Comparison of ENCODE assay signal across 14 cellular contexts in the genomic region with DNA sequence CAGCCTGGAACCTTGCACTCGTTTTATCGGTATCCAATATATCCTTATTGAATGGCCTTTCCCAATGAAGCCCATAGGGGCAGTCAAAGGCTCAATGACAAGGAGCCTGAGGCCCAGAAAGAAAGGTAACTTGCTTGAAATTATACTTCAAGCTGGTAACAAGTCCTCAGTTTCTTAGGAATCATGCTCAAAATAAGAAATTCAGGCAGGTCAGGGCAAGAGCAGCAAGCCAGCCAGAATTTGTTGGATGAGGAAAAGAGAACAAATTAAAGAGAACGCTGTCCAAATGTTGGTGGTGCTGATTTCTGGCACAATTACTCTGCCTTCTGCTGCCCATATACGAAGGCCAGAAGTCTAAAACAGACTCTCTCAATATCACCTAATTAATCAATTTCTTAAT.
DNase-seq lines count a peak whose midpoint lies in the region; ATAC-seq, FAIRE-seq and TF ChIP-seq lines count a peak whose summit lies in the region.
"Had no signal": no experiment of that assay in that cellular context is flagged by ENCODE, and none has a peak within 500 bp of the region (broad histone marks: within the 10 kb centered on the region; RNA-seq: fewer than 3 reads in every experiment).

No MANE protein-coding gene starts in this region.

- TF ChIP-seq POLR2A in H1 (IDR thresholded peaks at IDR 0.05; ENCODE audit: control extremely low read depth in 1 of 2, low read depth in 2 of 2, low read length in 2 of 2), result no peak
- TF ChIP-seq POLR2A in ovary (IDR thresholded peaks at IDR 0.05), result no peak
- no peak for TF ChIP-seq POLR2A in GM12891 (IDR thresholded peaks at IDR 0.05; ENCODE audit: low read depth, low read length)

- no peak overlapping the region for H2BK120ac ChIP-seq in H1 (replicated peaks; ENCODE audit: low read depth, low read length)

- H2BK15ac ChIP-seq in H1 (ENCODE audit: low read length), result no peak overlapping the region

- H3K4me3 ChIP-seq in PC-3 (ENCODE audit: low read length) (no peak overlapping the region), H1 (ENCODE audit: extremely low read depth in 1 of 4, insufficient read depth in 2 of 4, low read depth in 3 of 4, low read length in 4 of 4) (no peak overlapping the region), ovary (no peak overlapping the region)
- H3K4me3 ChIP-seq in effector memory CD4-positive, alpha-beta T cell (ENCODE audit: insufficient read depth, low read depth, low read length, poor library complexity, severe bottlenecking), result no peak overlapping the region

- peak; percentile 30 for DNase-seq in NCI-H1694 treated with DMSO at 0.1 percent for 48 hours (lab: John Stamatoyannopoulos, UW)
- DNase-seq in NCI-H1694 (lab: John Stamatoyannopoulos, UW), result no peak
- DNase-seq in PC-3, result peak; percentile 14
- DNase-seq in H1 (ENCODE audit: low read depth in 1 of 2, low spot score in 2 of 2), result no peak
- DNase-seq in neural crest cell (ENCODE audit: low read depth, low spot score), result no peak
- no peak for DNase-seq in effector memory CD4-positive, alpha-beta T cell
- no peak for DNase-seq in ovary
- no peak for DNase-seq in GM12891 (ENCODE audit: insufficient read length, low spot score)
- DNase-seq: activated CD4-positive, alpha-beta memory T cell treated with anti-CD3 and anti-CD28 coated beads for 36 hours; NCI-H345 had no signal

- no peak for ATAC-seq in PC-3

- H2AK5ac ChIP-seq in H1 (ENCODE audit: low read depth, low read length), result no peak overlapping the region

- TF ChIP-seq RAD21 in H1 (IDR thresholded peaks at IDR 0.05 in 1 of 2, conservative IDR thresholded peaks at IDR 0.05 in 1 of 2; ENCODE audit: low read depth in 2 of 2, low read length in 2 of 2), result no peak

- TF ChIP-seq EP300 in H1 (IDR thresholded peaks at IDR 0.05; ENCODE audit: borderline replicate concordance in 1 of 2, low read depth in 2 of 2, low read length in 2 of 2) (no peak), ovary (IDR thresholded peaks at IDR 0.05) (no peak)

- 91% methylated on average over 4 of the region's 4 CpGs; no CpG with 5 or more reads in 1 of the 2 experiments for WGBS in H1 (ENCODE audit: extremely low coverage in 1 of 2, insufficient coverage in 1 of 2, insufficient read length in 1 of 2, insufficient replicate concordance in 2 of 2, low coverage in 1 of 2, low lambda C conversion rate in 2 of 2, missing lambda C conversion rate in 1 of 2), 2 experiments
- 62 to 71% (median 64%) methylated on average over 4 of the region's 4 CpGs for WGBS in ovary, 3 donors

- no peaks in the 10 kb centered on the region for H3K23me2 ChIP-seq in H1 (ENCODE audit: low read depth, low read length)

- H3K4me1 ChIP-seq in PC-3 (ENCODE audit: insufficient read depth, low read length), result no peaks in the 10 kb centered on the region
- H3K4me1 ChIP-seq in H1 (replicated peaks in 1 of 4; ENCODE audit: control insufficient read depth in 3 of 4, insufficient read depth in 4 of 4, low read length in 3 of 4), result peaks cover 0 to 4% (median 0%) of the 10 kb centered on the region in 4 experiments; a peak in 1 of 7 replicates
- H3K4me1 ChIP-seq in effector memory CD4-positive, alpha-beta T cell (ENCODE audit: control insufficient read depth, insufficient read depth, low read length, poor library complexity, severe bottlenecking), result no peaks in the 10 kb centered on the region
- H3K4me1 ChIP-seq in ovary (ENCODE audit: insufficient read depth), result no peaks in the 10 kb centered on the region

- H3K36me3 ChIP-seq in PC-3 (ENCODE audit: low read depth, low read length), result no peaks in the 10 kb centered on the region
- no peaks in the 10 kb centered on the region for H3K36me3 ChIP-seq in H1 (ENCODE audit: control insufficient read depth in 2 of 4, insufficient read depth in 4 of 4, low read length in 3 of 4)
- H3K36me3 ChIP-seq in effector memory CD4-positive, alpha-beta T cell (ENCODE audit: control insufficient read depth, insufficient read depth, low read length), result no peaks in the 10 kb centered on the region
- H3K36me3 ChIP-seq in ovary, result no peaks in the 10 kb centered on the region

- no peak overlapping the region for H3K14ac ChIP-seq in H1 (ENCODE audit: insufficient read length)

- H4K20me1 ChIP-seq in PC-3 (ENCODE audit: low read length) (no peaks in the 10 kb centered on the region), H1 (replicated peaks in 1 of 2; ENCODE audit: control insufficient read depth in 1 of 2, insufficient read depth in 2 of 2, low read length in 2 of 2) (no peaks in the 10 kb centered on the region)

- H4K8ac ChIP-seq in H1 (ENCODE audit: extremely low read depth, insufficient read depth, low read length), result no peak overlapping the region

- CTCF ChIA-PET in PC-3 (lab: Charles Lee) (no interaction called here), H1 (lab: Charles Lee; ENCODE audit: partially characterized antibody) (interaction anchor here (1.0 to 2.0 kb wide), 3 partner anchors 10 to 46 kb away, joined by 3 to 6 read pairs (median 5); no protein-coding TSS in a partner anchor)

- FAIRE-seq in H1 (lab: Jason Lieb, UNC), result peak; percentile 52
- no peak for FAIRE-seq in GM12891 (lab: Jason Lieb, UNC)
- FAIRE-seq: A204.1, D721Med had no signal

- H3K27me3 ChIP-seq in PC-3 (ENCODE audit: low read length) (peaks cover 43% of the 10 kb centered on the region), H1 (replicated peaks in 1 of 4; ENCODE audit: control insufficient read depth in 3 of 4, extremely low read depth in 1 of 4, insufficient read depth in 3 of 4, low read length in 3 of 4) (no peaks in the 10 kb centered on the region), ovary (no peaks in the 10 kb centered on the region)
- no peaks in the 10 kb centered on the region for H3K27me3 ChIP-seq in effector memory CD4-positive, alpha-beta T cell (replicated peaks; ENCODE audit: control insufficient read depth, insufficient read depth, low read length, poor library complexity, severe bottlenecking)

- no peak overlapping the region for H3K27ac Mint-ChIP-seq in neural crest cell (ENCODE audit: unreplicated experiment)
- H3K27ac Mint-ChIP-seq: activated CD4-positive, alpha-beta memory T cell treated with anti-CD3 and anti-CD28 coated beads for 36 hours; mesothelial cell of epicardium had no signal

- no peaks in the 10 kb centered on the region for H3F3A ChIP-seq in PC-3 (ENCODE audit: low read length, unreplicated experiment)

- H3K18ac ChIP-seq in H1 (ENCODE audit: extremely low read depth, low read length), result no peak overlapping the region

- no peaks in the 10 kb centered on the region for H3K9me3 Mint-ChIP-seq in neural crest cell
- H3K9me3 Mint-ChIP-seq: activated CD4-positive, alpha-beta memory T cell treated with anti-CD3 and anti-CD28 coated beads for 36 hours; mesothelial cell of epicardium had no signal

- H3K4me3 Mint-ChIP-seq in neural crest cell, result no peak overlapping the region
- H3K4me3 Mint-ChIP-seq: activated CD4-positive, alpha-beta memory T cell treated with anti-CD3 and anti-CD28 coated beads for 36 hours; mesothelial cell of epicardium had no signal

- no peaks in the 10 kb centered on the region for H3K9me2 ChIP-seq in PC-3 (replicated peaks; ENCODE audit: low read length)

- H2BK5ac ChIP-seq in H1 (ENCODE audit: low read depth, low read length), result no peak overlapping the region

- POLR2A ChIA-PET in PC-3 (lab: Charles Lee; ENCODE audit: unreplicated experiment) (no interaction called here), H1 (lab: Charles Lee; ENCODE audit: partially characterized antibody) (no interaction called here)

- no TSS peak for BruUV-seq in PC-3 (replicated peaks; lab: Mats Ljungman, UMichigan)

- H3K27me3 Mint-ChIP-seq in neural crest cell (ENCODE audit: low read depth), result peaks cover 59% of the 10 kb centered on the region

- H3K9me3 ChIP-seq in PC-3 (ENCODE audit: low read length) (no peaks in the 10 kb centered on the region), H1 (ENCODE audit: insufficient read depth in 2 of 2, low read depth in 1 of 2, low read length in 1 of 2) (no peaks in the 10 kb centered on the region), ovary (no peaks in the 10 kb centered on the region)
- H3K9me3 ChIP-seq in effector memory CD4-positive, alpha-beta T cell (ENCODE audit: control insufficient read depth, low read length), result no peaks in the 10 kb centered on the region

- intact Hi-C loops in PC-3 (cut with micrococcal nuclease), result no loop called here
- intact Hi-C loops in ovary (cut with DNase I), result no loop called here

- no peak overlapping the region for H3K9ac ChIP-seq in PC-3 (ENCODE audit: low read length)
- H3K9ac ChIP-seq in H1 (replicated peaks in 1 of 4; ENCODE audit: extremely low read depth in 1 of 4, low read depth in 3 of 4, low read length in 3 of 4), result no peak overlapping the region

- H2AFZ ChIP-seq in PC-3 (ENCODE audit: low read length) (no peak overlapping the region), H1 (ENCODE audit: low read length) (no peak overlapping the region)

- H3K27ac ChIP-seq in PC-3 (ENCODE audit: low read length) (no peak overlapping the region), H1 (ENCODE audit: low read depth, low read length) (no peak overlapping the region), ovary (no peak overlapping the region)
- H3K27ac ChIP-seq in effector memory CD4-positive, alpha-beta T cell (ENCODE audit: insufficient read depth, low read length, poor library complexity, severe bottlenecking), result no peak overlapping the region
- H3K27ac ChIP-seq: epithelial cell of prostate had no signal

- TF ChIP-seq CTCF in PC-3 (conservative IDR thresholded peaks at IDR 0.05; ENCODE audit: low read depth, low read length), result no peak
- TF ChIP-seq CTCF in H1 (IDR thresholded peaks at IDR 0.05; ENCODE audit: control extremely low read depth in 1 of 3, insufficient read depth in 1 of 3, low read depth in 1 of 3, low read length in 3 of 3), result no peak
- TF ChIP-seq CTCF in neural crest cell (conservative IDR thresholded peaks at IDR 0.05), result peak; percentile 23
- no peak for TF ChIP-seq CTCF in ovary (IDR thresholded peaks at IDR 0.05)

- H3K56ac ChIP-seq in H1 (replicated peaks; ENCODE audit: insufficient read length, low read depth, low read length), result no peak overlapping the region

- H3K4ac ChIP-seq in H1 (replicated peaks; ENCODE audit: insufficient read length, low read depth, low read length), result no peak overlapping the region

- H3K4me2 ChIP-seq in PC-3 (ENCODE audit: low read length), result no peak overlapping the region
- no peak overlapping the region for H3K4me2 ChIP-seq in H1 (ENCODE audit: insufficient read depth in 1 of 2, low read depth in 2 of 2, low read length in 2 of 2)

- H3K79me2 ChIP-seq in PC-3 (ENCODE audit: low read length), result no peaks in the 10 kb centered on the region
- H3K79me2 ChIP-seq in H1 (ENCODE audit: control insufficient read depth in 1 of 2, insufficient read depth in 2 of 2, low read length in 2 of 2), result no peaks in the 10 kb centered on the region

- no peaks in the 10 kb centered on the region for H3K36me3 Mint-ChIP-seq in neural crest cell (ENCODE audit: low read depth)
- H3K36me3 Mint-ChIP-seq: activated CD4-positive, alpha-beta memory T cell treated with anti-CD3 and anti-CD28 coated beads for 36 hours; mesothelial cell of epicardium had no signal

- no peaks in the 10 kb centered on the region for H3K79me1 ChIP-seq in H1 (ENCODE audit: low read depth, low read length)

- no peak overlapping the region for H2BK12ac ChIP-seq in H1 (ENCODE audit: low read depth, low read length)

- no peak overlapping the region for H4K91ac ChIP-seq in H1 (replicated peaks; ENCODE audit: insufficient read length, low read length)

- no peak overlapping the region for H2BK20ac ChIP-seq in H1 (ENCODE audit: low read length)

- no peak overlapping the region for H3K23ac ChIP-seq in H1 (ENCODE audit: insufficient read length)

- H3K4me1 Mint-ChIP-seq in neural crest cell, result no peaks in the 10 kb centered on the region
- H3K4me1 Mint-ChIP-seq: mesothelial cell of epicardium had no signal

- H4K5ac ChIP-seq in H1 (ENCODE audit: insufficient read length, low read depth, low read length), result no peak overlapping the region

Comparison
In these comparisons a context has a peak if more than half of its experiments do, and no peak if none do; other contexts are left out.
1. DNase-seq: peak in NCI-H1694 treated with DMSO at 0.1 percent for 48 hours (single experiment) and PC-3 (single experiment); none in NCI-H1694 (single experiment), H1 (0 of 2), neural crest cell (single experiment), effector memory CD4-positive, alpha-beta T cell (0 of 3), ovary (0 of 5) and GM12891 (single experiment).